Comparison of ENCODE assay signal across 20 cellular contexts in the genomic region with DNA sequence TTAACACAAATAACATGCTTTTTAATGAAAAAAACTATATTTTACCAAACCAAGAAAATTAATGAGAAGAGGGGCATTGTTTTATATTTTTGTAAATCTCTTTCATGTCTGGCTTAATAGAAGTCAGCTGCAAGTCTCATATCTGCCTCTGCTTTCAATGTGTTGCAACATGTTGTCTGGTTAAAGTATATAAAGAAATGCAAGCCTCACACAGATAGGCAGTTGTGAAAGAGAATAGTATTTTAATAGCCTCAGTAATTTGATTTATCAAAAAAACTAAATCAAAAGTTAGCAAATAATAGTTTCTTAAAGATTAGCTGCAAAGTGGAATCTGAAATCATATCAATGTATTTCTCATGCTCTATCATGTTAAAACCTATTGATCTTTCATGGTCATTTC.
"Had no signal": no experiment of that assay in that cellular context is flagged by ENCODE, and none has a peak within 500 bp of the region (broad histone marks: within the 10 kb centered on the region; RNA-seq: fewer than 3 reads in every experiment).

No MANE protein-coding gene starts in this region.

- DNase-seq: activated CD4-positive, alpha-beta T cell treated with anti-CD3 and anti-CD28 coated beads for 48 hours; activated CD8-positive, alpha-beta memory T cell treated with anti-CD3 and anti-CD28 coated beads, Interleukin-2, amount 50 U/mL, for 4 hours; activated CD8-positive, alpha-beta T cell treated with anti-CD3 and anti-CD28 coated beads, Interleukin-2, amount 10 ng/mL, durations not matched to agents 7 days and 5 days; activated effector memory CD4-positive, alpha-beta T cell treated with anti-CD3 and anti-CD28 coated beads, Interleukin-2, amount 50 U/mL, for 16 hours; activated T-cell treated with anti-CD3 and anti-CD28 coated beads, Interleukin-2, amount 50 U/mL, for 48 hours; amniotic stem cell; body of pancreas; effector memory CD8-positive, alpha-beta T cell; hypothalamus; left ventricle myocardium inferior; mucosa of descending colon; naive thymus-derived CD4-positive, alpha-beta T cell; pancreas; sigmoid colon; T-helper 17 cell had no signal

- H3K4me3 ChIP-seq: body of pancreas, left ventricle myocardium inferior, mucosa of descending colon, pancreas, sigmoid colon had no signal

- H3K27ac ChIP-seq: body of pancreas, left ventricle myocardium inferior, pancreas, sigmoid colon had no signal

- H3K9me3 ChIP-seq: body of pancreas, left ventricle myocardium inferior, mucosa of descending colon, pancreas, sigmoid colon had no signal

- H3K36me3 ChIP-seq: left ventricle myocardium inferior, pancreas, sigmoid colon had no signal

- H3K36me3 Mint-ChIP-seq: activated naive CD4-positive, alpha-beta T cell treated with anti-CD3 and anti-CD28 coated beads, Interleukin-2, amount 50 U/mL, for 24 hours; naive thymus-derived CD4-positive, alpha-beta T cell; stimulated activated memory B cell treated with anti-CD40 and anti-IgM and Interleukin-4, amounts not matched to agents 10 μg/mL and 1 μg/mL and 100 μg/mL, for 72 hours; WTC11 had no signal

- H3K27me3 Mint-ChIP-seq: activated naive CD4-positive, alpha-beta T cell treated with anti-CD3 and anti-CD28 coated beads, Interleukin-2, amount 50 U/mL, for 24 hours; central memory CD8-positive, alpha-beta T cell; effector memory CD8-positive, alpha-beta T cell; naive thymus-derived CD4-positive, alpha-beta T cell; stimulated activated memory B cell treated with anti-CD40 and anti-IgM and Interleukin-4, amounts not matched to agents 10 μg/mL and 1 μg/mL and 100 μg/mL, for 72 hours; T-helper 17 cell had no signal

- H3K27ac Mint-ChIP-seq: activated CD8-positive, alpha-beta T cell treated with anti-CD3 and anti-CD28 coated beads, Interleukin-2, amount 10 ng/mL, durations not matched to agents 7 days and 5 days; activated naive CD4-positive, alpha-beta T cell treated with anti-CD3 and anti-CD28 coated beads, Interleukin-2, amount 50 U/mL, for 24 hours; dendritic cell treated with granulocyte-macrophage colony-stimulating factor and Interleukin-4, amounts not matched to agents 40 ng/mL and 50 ng/mL, for 4 days; effector memory CD8-positive, alpha-beta T cell; naive thymus-derived CD4-positive, alpha-beta T cell; stimulated activated memory B cell treated with anti-CD40 and anti-IgM and Interleukin-4, amounts not matched to agents 10 μg/mL and 1 μg/mL and 100 μg/mL, for 72 hours; T-helper 17 cell; WTC11 had no signal

- H3K9me3 Mint-ChIP-seq: activated naive CD4-positive, alpha-beta T cell treated with anti-CD3 and anti-CD28 coated beads, Interleukin-2, amount 50 U/mL, for 24 hours; central memory CD8-positive, alpha-beta T cell; dendritic cell treated with granulocyte-macrophage colony-stimulating factor and Interleukin-4, amounts not matched to agents 40 ng/mL and 50 ng/mL, for 4 days; effector memory CD8-positive, alpha-beta T cell; naive thymus-derived CD4-positive, alpha-beta T cell; stimulated activated memory B cell treated with anti-CD40 and anti-IgM and Interleukin-4, amounts not matched to agents 10 μg/mL and 1 μg/mL and 100 μg/mL, for 72 hours; WTC11 had no signal

- H3K4me1 Mint-ChIP-seq: activated naive CD4-positive, alpha-beta T cell treated with anti-CD3 and anti-CD28 coated beads, Interleukin-2, amount 50 U/mL, for 24 hours; central memory CD8-positive, alpha-beta T cell; naive thymus-derived CD4-positive, alpha-beta T cell; stimulated activated memory B cell treated with anti-CD40 and anti-IgM and Interleukin-4, amounts not matched to agents 10 μg/mL and 1 μg/mL and 100 μg/mL, for 72 hours; T-helper 17 cell had no signal

- H3K27me3 ChIP-seq: body of pancreas, pancreas, sigmoid colon had no signal

- H3K4me3 Mint-ChIP-seq: activated CD8-positive, alpha-beta T cell treated with anti-CD3 and anti-CD28 coated beads, Interleukin-2, amount 10 ng/mL, durations not matched to agents 7 days and 5 days; activated naive CD4-positive, alpha-beta T cell treated with anti-CD3 and anti-CD28 coated beads, Interleukin-2, amount 50 U/mL, for 24 hours; central memory CD8-positive, alpha-beta T cell; dendritic cell treated with granulocyte-macrophage colony-stimulating factor and Interleukin-4, amounts not matched to agents 40 ng/mL and 50 ng/mL, for 4 days; effector memory CD8-positive, alpha-beta T cell; naive thymus-derived CD4-positive, alpha-beta T cell; stimulated activated memory B cell treated with anti-CD40 and anti-IgM and Interleukin-4, amounts not matched to agents 10 μg/mL and 1 μg/mL and 100 μg/mL, for 72 hours; T-helper 17 cell; WTC11 had no signal

- ATAC-seq: activated CD8-positive, alpha-beta T cell treated with anti-CD3 and anti-CD28 coated beads, Interleukin-2, amount 10 ng/mL, durations not matched to agents 7 days and 5 days; body of pancreas; effector memory CD8-positive, alpha-beta T cell; mucosa of descending colon; naive thymus-derived CD4-positive, alpha-beta T cell; pancreas; stimulated activated memory B cell treated with anti-CD40 and anti-IgM and Interleukin-4, amounts not matched to agents 10 μg/mL and 1 μg/mL and 100 μg/mL, for 72 hours; T-helper 17 cell; WTC11 had no signal
